Comparison of ENCODE assay signal across 25 cellular contexts in the genomic region with DNA sequence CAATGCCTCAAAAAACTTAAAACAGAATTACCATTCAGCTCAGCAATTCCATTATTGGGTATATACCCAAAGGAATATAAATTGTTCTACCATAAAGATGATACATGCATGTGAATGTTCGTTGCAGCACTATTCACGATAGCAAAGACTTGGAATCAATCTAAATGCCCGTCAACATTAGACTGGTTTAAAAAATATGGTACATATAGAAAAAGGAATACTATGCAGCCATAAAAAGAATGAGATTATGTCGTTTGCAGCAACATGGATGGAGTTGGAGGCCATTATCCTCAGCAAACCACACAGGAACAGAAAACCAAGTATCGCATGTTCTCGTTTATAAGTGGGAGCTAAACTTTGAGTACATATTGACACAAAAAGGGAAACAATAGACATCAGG. TPM values are rescaled to one million over a fixed set of nuclear protein-coding genes. Genes with fewer than 3 reads are reported as not detected.
DNase-seq lines count a peak whose midpoint lies in the region; ATAC-seq, FAIRE-seq and TF ChIP-seq lines count a peak whose summit lies in the region.
"Had no signal": no experiment of that assay in that cellular context is flagged by ENCODE, and none has a peak within 500 bp of the region (broad histone marks: within the 10 kb centered on the region; RNA-seq: fewer than 3 reads in every experiment).

No MANE protein-coding gene starts in this region.

- TF ChIP-seq RAD21 in SK-N-SH (IDR thresholded peaks at IDR 0.05; ENCODE audit: low read length) (no peak), K562 (CRISPR knock-in tag; conservative IDR thresholded peaks at IDR 0.05 in 1 of 2, IDR thresholded peaks at IDR 0.05 in 1 of 2) (no peak)

- H3K9ac ChIP-seq in SK-N-SH (no peak overlapping the region), K562 (ENCODE audit: insufficient read depth in 1 of 2, low read depth in 2 of 2, low read length in 2 of 2) (no peak overlapping the region)
- H3K9ac ChIP-seq: BLaER1 had no signal

- H3K27ac ChIP-seq in SK-N-SH (ENCODE audit: low read depth in 2 of 2, low read length in 1 of 2) (no peak overlapping the region), K562 (ENCODE audit: extremely low read depth, low read depth, low read length) (no peak overlapping the region)
- H3K27ac ChIP-seq: BLaER1 had no signal

- DNase-seq in SK-N-SH (no peak), K562 (ENCODE audit: extremely low read depth in 1 of 4, low spot score in 3 of 4) (no peak), G401 (ENCODE audit: low spot score) (no peak), OCI-M1 (lab: John Stamatoyannopoulos, UW) (no peak)
- DNase-seq: 8988T; ACHN; BE2C; C1 segment of cervical spinal cord; CD4-positive, alpha-beta memory T cell; CD4-positive, CD25-positive, alpha-beta regulatory T cell; CD8-positive, alpha-beta memory T cell; COR-L47; DMS 273 treated with DMSO at 0.1 percent for 48 hours; DMS153; DMS79; DND-41; EL; GF-D8 had no signal

- H3K4me1 ChIP-seq in SK-N-SH (ENCODE audit: control insufficient read depth in 1 of 2, insufficient read depth in 2 of 2, low read depth in 1 of 2, low read length in 1 of 2) (no peaks in the 10 kb centered on the region), K562 (replicated peaks in 1 of 2; ENCODE audit: control insufficient read depth in 2 of 2, insufficient read depth in 2 of 2, low read length in 2 of 2) (no peaks in the 10 kb centered on the region; a peak in 1 of 5 replicates)
- H3K4me1 ChIP-seq: BE2C, BLaER1 had no signal

- ATAC-seq in SK-N-SH treated with all-trans-retinoic acid at 6 μM for 48 hours: no peak
- no peak for ATAC-seq in K562

- no peaks in the 10 kb centered on the region for H3K36me3 ChIP-seq in SK-N-SH (replicated peaks in 1 of 2; ENCODE audit: control insufficient read depth in 1 of 2, insufficient read depth in 2 of 2, low read length in 1 of 2)
- H3K36me3 ChIP-seq in K562 (ENCODE audit: control insufficient read depth, insufficient read depth, low read length): no peaks in the 10 kb centered on the region
- H3K36me3 ChIP-seq: BE2C, BLaER1 had no signal

- intact Hi-C loops in K562 (cut with micrococcal nuclease): no loop called here

- in situ Hi-C loops in K562 (cut with MboI) (no loop called here), G401 (cut with HindIII; ENCODE audit: low sequenced_read_pairs) (no loop called here)

- no peaks in the 10 kb centered on the region for H3F3A ChIP-seq in SK-N-SH (replicated peaks; ENCODE audit: insufficient read depth)

- no peak for FAIRE-seq in K562 (lab: Jason Lieb, UNC)
- FAIRE-seq: A204.1, G401.6, GM12891, GM19239 had no signal

- no peaks in the 10 kb centered on the region; the same call in 1 of the 2 replicates for H3K9me2 ChIP-seq in SK-N-SH

- no peak overlapping the region for H3K4me2 ChIP-seq in SK-N-SH
- no peak overlapping the region for H3K4me2 ChIP-seq in K562 (ENCODE audit: insufficient read depth, low read length)
- H3K4me2 ChIP-seq: BLaER1 had no signal

- CTCF ChIA-PET in SK-N-SH (lab: Yijun Ruan, JAX) (interaction anchor here (1.1 to 3.1 kb wide), 2 partner anchors 13 to 106 kb away, joined by 3 to 12 read pairs; no protein-coding TSS in a partner anchor), K562 (lab: Yijun Ruan, JAX; ENCODE audit: low intra/inter-chr PET ratio) (no interaction called here)

- H3K27me3 ChIP-seq in SK-N-SH (ENCODE audit: insufficient read depth) (no peaks in the 10 kb centered on the region), K562 (ENCODE audit: control insufficient read depth in 2 of 2, insufficient read depth in 2 of 2, low read length in 2 of 2) (peaks cover 2 to 12% of the 10 kb centered on the region in 2 experiments; a peak in 2 of 5 replicates)
- H3K27me3 ChIP-seq: BE2C, BLaER1 had no signal

- H3K9me1 ChIP-seq in K562 (ENCODE audit: control insufficient read depth, insufficient read depth, low read length): no peaks in the 10 kb centered on the region

- H3K79me2 ChIP-seq in SK-N-SH (ENCODE audit: insufficient read depth) (no peaks in the 10 kb centered on the region), K562 (ENCODE audit: control insufficient read depth, insufficient read depth, low read length) (no peaks in the 10 kb centered on the region)

- H2AFZ ChIP-seq in SK-N-SH (ENCODE audit: low read depth) (no peak overlapping the region), K562 (ENCODE audit: low read depth, low read length) (no peak overlapping the region)

- no peak for TF ChIP-seq EP300 in SK-N-SH (IDR thresholded peaks at IDR 0.05; ENCODE audit: borderline replicate concordance in 1 of 2, low read depth in 1 of 2, low read length in 1 of 2)
- no peak for TF ChIP-seq EP300 in K562 (IDR thresholded peaks at IDR 0.05; ENCODE audit: low read length)

- POLR2A ChIA-PET in SK-N-SH (lab: Yijun Ruan, JAX): interaction anchor here (1.7 kb wide), 1 partner anchor 11 kb away, joined by 4 read pairs; a partner anchor contains a TSS
- POLR2A ChIA-PET in K562 (lab: Yijun Ruan, JAX): no interaction called here

- no peaks in the 10 kb centered on the region for H3K9me3 ChIP-seq in SK-N-SH
- H3K9me3 ChIP-seq in K562 (replicated peaks; ENCODE audit: control insufficient read depth, insufficient read depth, low read depth, low read length): peaks cover 4% of the 10 kb centered on the region; the same call in 1 of the 2 replicates

- TF ChIP-seq CTCF in SK-N-SH (IDR thresholded peaks at IDR 0.05): no peak
- TF ChIP-seq CTCF in K562 (IDR thresholded peaks at IDR 0.05 in 2 of 3, conservative IDR thresholded peaks at IDR 0.05 in 1 of 3; ENCODE audit: insufficient read depth in 2 of 3, low read depth in 1 of 3, low read length in 3 of 3): no peak

- no TSS peak for BruUV-seq in K562 (replicated peaks; lab: Mats Ljungman, UMichigan)

- 80% methylated on average over 6 of the region's 6 CpGs for WGBS in SK-N-SH (ENCODE audit: low lambda C conversion rate)
- 14% methylated on average over 6 of the region's 6 CpGs for WGBS in K562 (ENCODE audit: insufficient coverage, low coverage, missing lambda C conversion rate)

- TF ChIP-seq POLR2A in K562 (conservative IDR thresholded peaks at IDR 0.05): no peak

- no peaks in the 10 kb centered on the region for H4K20me1 ChIP-seq in SK-N-SH (ENCODE audit: insufficient read depth)
- H4K20me1 ChIP-seq in K562 (replicated peaks; ENCODE audit: control insufficient read depth, insufficient read depth, low read length): no peaks in the 10 kb centered on the region
- H4K20me1 ChIP-seq: BLaER1 had no signal

- H3K4me3 ChIP-seq in SK-N-SH (ENCODE audit: low read depth in 2 of 2, low read length in 1 of 2) (no peak overlapping the region), K562 (no peak overlapping the region)
- H3K4me3 ChIP-seq: BLaER1 had no signal

TF ChIP-seq in SK-N-SH treated with all-trans-retinoic acid at 6 μM for 48 hours, 23 proteins besides CTCF, POLR2A, EP300 and RAD21 (continues in another document):
- peak; percentile 96 for TF ChIP-seq ZNF8 (CRISPR knock-in tag; IDR thresholded peaks at IDR 0.05)

TF ChIP-seq in SK-N-SH, 30 proteins besides CTCF, POLR2A, EP300 and RAD21 (continues in another document):
- no peak for TF ChIP-seq TEAD4 (IDR thresholded peaks at IDR 0.05; ENCODE audit: borderline replicate concordance, insufficient read depth)

TF ChIP-seq in K562, 482 proteins besides CTCF, POLR2A, EP300 and RAD21 (continues in another document):
- no peak for TF ChIP-seq FOXA1 (IDR thresholded peaks at IDR 0.05; ENCODE audit: borderline replicate concordance)

RNA-seq across cellular contexts. Expression of a gene that starts 10.9 kb away (rescaled TPM):
- polyA plus RNA-seq in SK-N-SH (2012; rRNA removed) (7.2 and 10.8 TPM in 2 replicates), K562 (2011; rRNA removed) (not detected in 2 replicates), K562 (2014; fragmentation: Illumina TruSeq; extraction: Trizol) (0.03 TPM in 1 of 2 replicates, not detected in the other), K562 (2014; fragmentation: Nextera tagmentation; extraction: Ambion mirVana) (not detected), K562 (2014; rRNA removed) (not detected in 2 replicates)
- 10.9 and 14.7 TPM in 2 replicates for polyA plus RNA-seq in SK-N-SH (2012; cell fraction: cytosol; rRNA removed)
- 6.6 and 10.1 TPM in 2 replicates for polyA plus RNA-seq in SK-N-SH (2012; cell fraction: nucleus; rRNA removed)
- not detected in 2 replicates for total RNA-seq in K562 (2011; cell fraction: chromatin; rRNA removed; ENCODE audit: low replicate concordance)
- total RNA-seq in K562 (2011; cell fraction: nucleolus; rRNA removed): not detected in 2 replicates
- not detected in 2 replicates for total RNA-seq in K562 (2011; cell fraction: nucleoplasm; rRNA removed)
- total RNA-seq in K562 (2014; rRNA removed) (not detected in 2 replicates), K562 (2014; rRNA removed; fragmentation: Illumina TruSeq; extraction: Trizol) (not detected in 2 replicates), K562 (2015; rRNA removed; fragmentation: Illumina TruSeq; extraction: Trizol) (0.04 TPM in 1 of 2 replicates, not detected in the other), K562 (2021) (0.13 and 0.18 TPM in 2 replicates)
- polyA plus RNA-seq in K562 (2011; cell fraction: cytosol; rRNA removed): not detected in 2 replicates
- polyA plus RNA-seq in K562 (2011; cell fraction: nucleus; rRNA removed): not detected in 2 replicates
- polyA plus RNA-seq in K562 (2012): 0.03 TPM in 2 replicates
- not detected in 2 replicates for polyA minus RNA-seq in K562 (2011; rRNA and poly(A)+ RNA removed)
- polyA minus RNA-seq in K562 (2011; cell fraction: cytosol; rRNA and poly(A)+ RNA removed): not detected in 2 replicates
- not detected in 2 replicates for polyA minus RNA-seq in K562 (2011; cell fraction: nucleus; rRNA and poly(A)+ RNA removed)
- total RNA-seq in G401 (2014; rRNA removed; shearing (Covaris generic)): not detected in 2 replicates
- polyA plus RNA-seq: CD14-positive monocyte had no signal

RNA-seq across cellular contexts. Expression of a gene that starts 41.9 kb away (rescaled TPM):
- polyA plus RNA-seq in SK-N-SH (2012; rRNA removed) (30.4 and 32.2 TPM in 2 replicates), K562 (2011; rRNA removed) (22.5 and 37.3 TPM in 2 replicates), K562 (2014; fragmentation: Illumina TruSeq; extraction: Trizol) (16.8 and 19.6 TPM in 2 replicates), K562 (2014; fragmentation: Nextera tagmentation; extraction: Ambion mirVana) (1 to 10 TPM; 7.1 to 8.1 TPM), K562 (2014; rRNA removed) (9.0 and 10.5 TPM in 2 replicates)
- polyA plus RNA-seq in SK-N-SH (2012; cell fraction: cytosol; rRNA removed): 44.4 and 51.4 TPM in 2 replicates
- polyA plus RNA-seq in SK-N-SH (2012; cell fraction: nucleus; rRNA removed): 28.7 and 75.4 TPM in 2 replicates
- 81.0 and 127 TPM in 2 replicates for total RNA-seq in K562 (2011; cell fraction: chromatin; rRNA removed; ENCODE audit: low replicate concordance)
- 24.8 and 40.4 TPM in 2 replicates for total RNA-seq in K562 (2011; cell fraction: nucleolus; rRNA removed)
- 67.7 and 90.5 TPM in 2 replicates for total RNA-seq in K562 (2011; cell fraction: nucleoplasm; rRNA removed)
- total RNA-seq in K562 (2014; rRNA removed) (8.1 and 10.4 TPM in 2 replicates), K562 (2014; rRNA removed; fragmentation: Illumina TruSeq; extraction: Trizol) (15.0 and 16.5 TPM in 2 replicates), K562 (2015; rRNA removed; fragmentation: Illumina TruSeq; extraction: Trizol) (11.3 and 12.1 TPM in 2 replicates), K562 (2021) (20.0 and 20.1 TPM in 2 replicates)
- polyA plus RNA-seq in K562 (2011; cell fraction: cytosol; rRNA removed): 12.3 and 36.0 TPM in 2 replicates
- polyA plus RNA-seq in K562 (2011; cell fraction: nucleus; rRNA removed): 44.1 and 66.0 TPM in 2 replicates
- 13.2 and 34.7 TPM in 2 replicates for polyA plus RNA-seq in K562 (2012)
- polyA minus RNA-seq in K562 (2011; rRNA and poly(A)+ RNA removed): 34.8 and 79.8 TPM in 2 replicates
- polyA minus RNA-seq in K562 (2011; cell fraction: cytosol; rRNA and poly(A)+ RNA removed): 17.4 and 37.8 TPM in 2 replicates
- 39.9 and 102 TPM in 2 replicates for polyA minus RNA-seq in K562 (2011; cell fraction: nucleus; rRNA and poly(A)+ RNA removed)
- total RNA-seq in G401 (2014; rRNA removed; shearing (Covaris generic)): 8.2 and 13.3 TPM in 2 replicates
